ENCODE assay signal across 18 cellular contexts in genomic region chr20:41179961-41180360, GRCh38. TPM values are rescaled to one million over a fixed set of nuclear protein-coding genes. Genes with fewer than 3 reads are reported as not detected.
A peak's percentile ranks its signal among the peaks of the same experiment; 100 is the strongest.
DNase-seq lines count a peak whose midpoint lies in the region; ATAC-seq and TF ChIP-seq lines count a peak whose summit lies in the region.
"Had no signal": no experiment of that assay in that cellular context is flagged by ENCODE, and none has a peak within 500 bp of the region (broad histone marks: within the 10 kb centered on the region; RNA-seq: fewer than 3 reads in every experiment).

No MANE protein-coding gene starts in this region.

- H3K4me3 ChIP-seq in CD8-positive, alpha-beta T cell (ENCODE audit: low read depth, low read length) = no peak overlapping the region
- H3K4me3 ChIP-seq: body of pancreas, MG63 had no signal

- POLR2A ChIA-PET in CD8-positive, alpha-beta T cell (lab: Charles Lee) = interaction anchor here (0.7 kb wide), 1 partner anchor 25 kb away, joined by 4 read pairs; no protein-coding TSS in a partner anchor
- POLR2A ChIA-PET in RWPE1 (lab: Yijun Ruan, JAX; ENCODE audit: low non-redundant PET) = no interaction called here
- POLR2A ChIA-PET in naive thymus-derived CD8-positive, alpha-beta T cell (lab: Charles Lee) = interaction anchor here (1.2 to 1.4 kb wide), 2 partner anchors 10 to 42 kb away, joined by 3 to 4 read pairs; no protein-coding TSS in a partner anchor

- no peak for ATAC-seq in CD8-positive, alpha-beta T cell
- no peak for ATAC-seq in naive thymus-derived CD8-positive, alpha-beta T cell
- ATAC-seq: body of pancreas, Panc1 had no signal

- peaks cover 9% of the 10 kb centered on the region for H3K36me3 ChIP-seq in CD8-positive, alpha-beta T cell (ENCODE audit: insufficient read depth, low read length)
- H3K36me3 ChIP-seq: neutrophil had no signal

- H3K36me3 Mint-ChIP-seq in CD8-positive, alpha-beta T cell = peaks cover 26% of the 10 kb centered on the region
- H3K36me3 Mint-ChIP-seq in chondrocyte (ENCODE audit: low read depth) = peaks cover 26% of the 10 kb centered on the region
- H3K36me3 Mint-ChIP-seq in naive thymus-derived CD8-positive, alpha-beta T cell = peaks cover 0 to 30% (median 0%) of the 10 kb centered on the region in 3 donors

- CTCF ChIA-PET in CD8-positive, alpha-beta T cell (lab: Charles Lee) = interaction anchor here (0.6 to 2.2 kb wide), 4 partner anchors 44 to 216 kb away, joined by 3 to 5 read pairs (median 4); no protein-coding TSS in a partner anchor
- CTCF ChIA-PET in RWPE1 (lab: Yijun Ruan, JAX) = interaction anchor here (1.4 kb wide), 1 partner anchor 160 kb away, joined by 4 read pairs; the partner anchor contains the start of gene LPIN3

- H3K4me1 Mint-ChIP-seq in CD8-positive, alpha-beta T cell (ENCODE audit: low read depth) = peaks cover 21% of the 10 kb centered on the region
- peaks cover 62% of the 10 kb centered on the region for H3K4me1 Mint-ChIP-seq in chondrocyte (ENCODE audit: low read depth)
- peaks cover 8 to 42% (median 24%) of the 10 kb centered on the region in 4 donors for H3K4me1 Mint-ChIP-seq in naive thymus-derived CD8-positive, alpha-beta T cell
- H3K4me1 Mint-ChIP-seq: activated B cell treated with CpG ODN at 0.5 μM for 24 hours had no signal

- peak overlapping the region; percentile 55 for H3K27ac Mint-ChIP-seq in CD8-positive, alpha-beta T cell
- H3K27ac Mint-ChIP-seq in chondrocyte (ENCODE audit: unreplicated experiment) = peak overlapping the region; percentile 97
- H3K27ac Mint-ChIP-seq in naive thymus-derived CD8-positive, alpha-beta T cell = peak overlapping the region in 9 of 10 donors; percentile 67 to 86 (median 84)
- H3K27ac Mint-ChIP-seq: activated B cell treated with CpG ODN at 0.5 μM for 24 hours had no signal

- intact Hi-C loops in CD8-positive, alpha-beta T cell (cut with DNase I, micrococcal nuclease) = no loop called here

- H3K27me3 ChIP-seq in CD8-positive, alpha-beta T cell (ENCODE audit: insufficient read depth, low read length) = no peaks in the 10 kb centered on the region
- H3K27me3 ChIP-seq: body of pancreas, MG63, neutrophil had no signal

- DNase-seq in CD8-positive, alpha-beta T cell = peak in 1 of 7 experiments; percentile 3
- DNase-seq in RWPE1 (ENCODE audit: low spot score) (no peak), chondrocyte (ENCODE audit: low spot score) (no peak), NCI-H345 treated with DMSO at 0.1 percent for 48 hours (lab: John Stamatoyannopoulos, UW; ENCODE audit: unreplicated experiment) (no peak), NCI-H1436 (lab: John Stamatoyannopoulos, UW) (no peak), kidney tubule cell (ENCODE audit: low spot score) (no peak)
- DNase-seq in naive thymus-derived CD8-positive, alpha-beta T cell = peak in 1 of 10 donors; percentile 6
- no peak for DNase-seq in stimulated activated naive CD4-positive, alpha-beta T cell (lab: John Stamatoyannopoulos, UW)
- DNase-seq: activated B cell treated with CpG ODN at 0.5 μM for 24 hours; body of pancreas; DMS79 treated with DMSO at 0.1 percent for 48 hours; GOT3; MG63; NCI-H1930; NCI-H69; stimulated activated naive CD4-positive, alpha-beta T cell treated with Interleukin-2 at 50 U/mL for 16 hours had no signal

- no peaks in the 10 kb centered on the region for H3K27me3 Mint-ChIP-seq in CD8-positive, alpha-beta T cell (ENCODE audit: low read depth)
- no peaks in the 10 kb centered on the region for H3K27me3 Mint-ChIP-seq in chondrocyte (ENCODE audit: low read depth)
- no peaks in the 10 kb centered on the region for H3K27me3 Mint-ChIP-seq in naive thymus-derived CD8-positive, alpha-beta T cell
- H3K27me3 Mint-ChIP-seq: activated B cell treated with CpG ODN at 0.5 μM for 24 hours had no signal

- peaks cover 8% of the 10 kb centered on the region for H3K4me1 ChIP-seq in CD8-positive, alpha-beta T cell (ENCODE audit: insufficient read depth, low read length)
- H3K4me1 ChIP-seq: body of pancreas had no signal

- H3K9me3 ChIP-seq in CD8-positive, alpha-beta T cell (ENCODE audit: low read length) = no peaks in the 10 kb centered on the region
- H3K9me3 ChIP-seq: body of pancreas, MG63, neutrophil had no signal

- TF ChIP-seq CTCF in CD8-positive, alpha-beta T cell (IDR thresholded peaks at IDR 0.05) = no peak
- TF ChIP-seq CTCF in RWPE1 (conservative IDR thresholded peaks at IDR 0.05; ENCODE audit: low read depth) (no peak), chondrocyte (IDR thresholded peaks at IDR 0.05) (no peak)

- no peak overlapping the region for H3K4me3 Mint-ChIP-seq in CD8-positive, alpha-beta T cell
- no peak overlapping the region for H3K4me3 Mint-ChIP-seq in chondrocyte (ENCODE audit: unreplicated experiment)
- no peak overlapping the region for H3K4me3 Mint-ChIP-seq in naive thymus-derived CD8-positive, alpha-beta T cell
- H3K4me3 Mint-ChIP-seq: activated B cell treated with CpG ODN at 0.5 μM for 24 hours had no signal

- H3K27ac ChIP-seq in CD8-positive, alpha-beta T cell (ENCODE audit: low read depth, low read length) = peak overlapping the region; percentile 11
- peak overlapping the region; percentile 85 for H3K27ac ChIP-seq in RWPE1
- H3K27ac ChIP-seq: body of pancreas, neutrophil had no signal

- H3K9me3 Mint-ChIP-seq in CD8-positive, alpha-beta T cell = no peaks in the 10 kb centered on the region
- no peaks in the 10 kb centered on the region for H3K9me3 Mint-ChIP-seq in chondrocyte (ENCODE audit: low read depth)
- H3K9me3 Mint-ChIP-seq in naive thymus-derived CD8-positive, alpha-beta T cell = no peaks in the 10 kb centered on the region
- H3K9me3 Mint-ChIP-seq: activated B cell treated with CpG ODN at 0.5 μM for 24 hours had no signal

RNA-seq across cellular contexts. Expression of gene PLCG1, which starts 42.6 kb away (rescaled TPM):
- total RNA-seq in CD8-positive, alpha-beta T cell = 100 to 1,000 TPM; 335 to 366 TPM
- total RNA-seq in chondrocyte = 139 to 152 TPM (median 140 TPM) in 3 replicates
- total RNA-seq in naive thymus-derived CD8-positive, alpha-beta T cell = 100 to 1,000 TPM; 384 to 393 TPM
- 10 to 100 TPM; 37.4 to 92.5 (median 53.2) TPM for polyA plus RNA-seq in naive thymus-derived CD8-positive, alpha-beta T cell
